Comparison of ENCODE assay signal across 17 cellular contexts in the genomic region with DNA sequence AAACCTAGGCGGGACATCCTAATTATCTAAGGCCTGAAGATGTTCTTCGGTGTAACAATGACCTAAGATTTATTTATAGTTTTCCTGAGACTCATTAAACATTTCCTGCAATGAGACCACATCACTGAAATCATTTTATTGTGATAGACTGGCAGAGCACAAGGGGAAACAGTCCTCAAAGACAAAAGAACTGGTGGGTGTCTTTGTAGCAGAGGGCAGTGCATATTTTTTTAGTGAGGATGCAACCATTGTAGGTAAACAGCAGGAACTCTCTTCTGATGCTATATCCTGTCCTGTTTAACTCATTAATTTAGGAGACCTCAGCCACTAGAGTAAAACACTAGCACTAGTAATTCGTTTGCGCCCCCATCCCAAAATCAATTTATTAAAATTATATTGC.
"Had no signal": no experiment of that assay in that cellular context is flagged by ENCODE, and none has a peak within 500 bp of the region (broad histone marks: within the 10 kb centered on the region; RNA-seq: fewer than 3 reads in every experiment).

No MANE protein-coding gene starts in this region.

- H3K27ac ChIP-seq: ovary, transverse colon had no signal

- H3K4me3 Mint-ChIP-seq: activated CD4-positive, alpha-beta T cell treated with anti-CD3 and anti-CD28 coated beads, Interleukin-2, amount 10 ng/mL, durations not matched to agents 24 days and 14 days; activated CD8-positive, alpha-beta T cell treated with anti-CD3 and anti-CD28 coated beads for 36 hours; activated naive CD4-positive, alpha-beta T cell treated with anti-CD3 and anti-CD28 coated beads for 36 hours; activated naive CD8-positive, alpha-beta T cell treated with anti-CD3 and anti-CD28 coated beads, Interleukin-2, amount 50 U/mL, for 24 hours; brain; naive thymus-derived CD8-positive, alpha-beta T cell; T-helper 1 cell treated with Interleukin-12 subunit alpha and Interleukin-12 subunit beta and Interleukin-4 antibody, amounts not matched to agents 30 μg/mL and 1 μg/mL, for 36 hours had no signal

- H3K4me3 ChIP-seq: ovary, transverse colon had no signal

- H3K36me3 Mint-ChIP-seq: brain; naive thymus-derived CD8-positive, alpha-beta T cell had no signal

- H3K27me3 Mint-ChIP-seq: activated CD4-positive, alpha-beta T cell treated with anti-CD3 and anti-CD28 coated beads, Interleukin-2, amount 10 ng/mL, durations not matched to agents 24 days and 14 days; activated CD8-positive, alpha-beta T cell treated with anti-CD3 and anti-CD28 coated beads for 36 hours; brain; naive thymus-derived CD8-positive, alpha-beta T cell had no signal

- H3K4me1 Mint-ChIP-seq: activated naive CD8-positive, alpha-beta T cell treated with anti-CD3 and anti-CD28 coated beads, Interleukin-2, amount 50 U/mL, for 24 hours; naive thymus-derived CD8-positive, alpha-beta T cell had no signal

- H3K27ac Mint-ChIP-seq: activated CD4-positive, alpha-beta T cell treated with anti-CD3 and anti-CD28 coated beads, Interleukin-2, amount 10 ng/mL, durations not matched to agents 24 days and 14 days; activated CD8-positive, alpha-beta T cell treated with anti-CD3 and anti-CD28 coated beads for 36 hours; activated naive CD4-positive, alpha-beta T cell treated with anti-CD3 and anti-CD28 coated beads for 36 hours; activated naive CD8-positive, alpha-beta T cell treated with anti-CD3 and anti-CD28 coated beads, Interleukin-2, amount 50 U/mL, for 24 hours; activated T-helper 2 cell treated with anti-CD3 and anti-CD28 coated beads, Interferon-gamma antibody, Interleukin-2, Interleukin-4, amounts not matched to agents 10 μg/mL and 5 μg/mL and 100 μg/mL, durations not matched to agents 14 hours and 24 hours and 36 hours; naive thymus-derived CD8-positive, alpha-beta T cell; T-helper 1 cell treated with Interleukin-12 subunit alpha and Interleukin-12 subunit beta and Interleukin-4 antibody, amounts not matched to agents 30 μg/mL and 1 μg/mL, for 36 hours had no signal

- H3K36me3 ChIP-seq: ovary, transverse colon had no signal

- H3K9me3 Mint-ChIP-seq: activated CD4-positive, alpha-beta T cell treated with anti-CD3 and anti-CD28 coated beads, Interleukin-2, amount 10 ng/mL, durations not matched to agents 24 days and 14 days; activated CD8-positive, alpha-beta T cell treated with anti-CD3 and anti-CD28 coated beads for 36 hours; activated naive CD4-positive, alpha-beta T cell treated with anti-CD3 and anti-CD28 coated beads for 36 hours; T-helper 1 cell treated with Interleukin-12 subunit alpha and Interleukin-12 subunit beta and Interleukin-4 antibody, amounts not matched to agents 30 μg/mL and 1 μg/mL, for 36 hours had no signal

- DNase-seq: activated CD4-positive, alpha-beta T cell treated with anti-CD3 and anti-CD28 coated beads, Interleukin-2, amount 10 ng/mL, durations not matched to agents 24 days and 14 days; activated CD8-positive, alpha-beta T cell treated with anti-CD3 and anti-CD28 coated beads for 36 hours; activated naive CD4-positive, alpha-beta T cell treated with anti-CD3 and anti-CD28 coated beads for 36 hours; activated naive CD8-positive, alpha-beta T cell treated with anti-CD3 and anti-CD28 coated beads, Interleukin-2, amount 50 U/mL, for 24 hours; activated T-cell treated with anti-CD3 and anti-CD28 coated beads, Interleukin-2, amount 50 U/mL, for 1 hour; anterior cingulate cortex; central memory CD4-positive, alpha-beta T cell; erythroblast; naive thymus-derived CD8-positive, alpha-beta T cell; ovary; stimulated activated CD4-positive, alpha-beta T cell treated with anti-CD3 and anti-CD28 coated beads, Interleukin-1b, Interleukin-23, amount 100 ng/mL, for 48 hours; stimulated activated naive CD4-positive, alpha-beta T cell treated with Interleukin-2 at 50 U/mL for 16 hours; substantia nigra; transverse colon had no signal

- H3K9me3 ChIP-seq: ovary, transverse colon had no signal

- ATAC-seq: activated CD8-positive, alpha-beta T cell treated with anti-CD3 and anti-CD28 coated beads for 36 hours; activated naive CD8-positive, alpha-beta T cell treated with anti-CD3 and anti-CD28 coated beads, Interleukin-2, amount 50 U/mL, for 24 hours; naive thymus-derived CD8-positive, alpha-beta T cell had no signal

- H3K27me3 ChIP-seq: ovary, transverse colon had no signal
